Comparison of ENCODE assay signal across 1 cellular context in the genomic region with DNA sequence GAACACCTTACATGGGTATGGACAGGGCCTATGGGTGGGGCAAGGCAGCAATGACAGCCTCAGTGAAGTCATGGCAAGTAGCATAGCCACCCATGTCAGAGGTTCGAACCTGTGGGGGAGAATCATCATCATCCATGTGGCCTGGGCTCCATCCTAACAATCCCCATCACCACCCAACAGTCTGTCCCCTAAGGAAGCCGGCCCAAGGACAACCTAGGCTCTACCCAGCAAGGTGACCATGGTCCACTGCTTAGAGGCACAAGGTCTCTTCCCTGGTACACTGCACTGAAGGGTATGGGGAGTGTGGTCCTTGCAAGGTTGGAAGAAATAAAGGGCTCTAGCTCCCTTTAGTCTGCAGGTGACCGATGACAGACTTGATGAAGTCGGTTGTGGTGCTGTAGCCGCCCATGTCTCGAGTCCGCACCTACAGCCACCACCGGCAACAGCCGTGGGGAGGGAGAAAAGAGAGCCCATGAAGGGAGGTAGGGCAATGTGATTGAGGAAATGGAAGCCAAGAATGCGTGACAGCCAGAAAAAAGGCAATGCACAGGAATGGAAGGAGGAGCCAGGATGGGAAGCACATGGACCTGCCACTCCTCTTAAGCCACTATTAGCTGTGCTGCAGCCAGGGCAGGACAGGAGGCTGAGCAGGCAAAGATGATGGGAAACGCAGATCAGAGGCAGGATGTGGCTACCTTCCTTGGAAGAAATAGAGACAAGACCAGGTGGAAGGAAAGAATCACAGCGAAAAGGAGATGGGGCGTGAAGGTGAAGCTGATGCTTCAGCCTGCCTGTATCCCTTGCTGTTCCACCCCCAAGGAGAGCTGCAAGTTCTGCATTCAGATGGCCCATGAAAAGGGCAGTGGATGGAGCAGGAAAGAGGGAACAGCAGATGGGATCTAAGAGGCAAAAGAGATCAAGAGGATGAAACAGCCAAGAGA.
TF ChIP-seq lines count a peak whose summit lies in the region.

No MANE protein-coding gene starts in this region.

TF ChIP-seq in GM12878, 131 proteins besides CTCF, POLR2A, EP300 and RAD21:
- TF ChIP-seq POLR2AphosphoS5 (IDR thresholded peaks at IDR 0.05; ENCODE audit: low read length), result peak; percentile 75
- no peak for TF ChIP-seq SMARCA5 (IDR thresholded peaks at IDR 0.05)
- peak; percentile 81; the same call in 1 of the 2 replicates for TF ChIP-seq ZBED1 (IDR thresholded peaks at IDR 0.05; ENCODE audit: borderline replicate concordance)
- TF ChIP-seq IKZF1 (conservative IDR thresholded peaks at IDR 0.05), result no peak
- TF ChIP-seq, protein P1, sequence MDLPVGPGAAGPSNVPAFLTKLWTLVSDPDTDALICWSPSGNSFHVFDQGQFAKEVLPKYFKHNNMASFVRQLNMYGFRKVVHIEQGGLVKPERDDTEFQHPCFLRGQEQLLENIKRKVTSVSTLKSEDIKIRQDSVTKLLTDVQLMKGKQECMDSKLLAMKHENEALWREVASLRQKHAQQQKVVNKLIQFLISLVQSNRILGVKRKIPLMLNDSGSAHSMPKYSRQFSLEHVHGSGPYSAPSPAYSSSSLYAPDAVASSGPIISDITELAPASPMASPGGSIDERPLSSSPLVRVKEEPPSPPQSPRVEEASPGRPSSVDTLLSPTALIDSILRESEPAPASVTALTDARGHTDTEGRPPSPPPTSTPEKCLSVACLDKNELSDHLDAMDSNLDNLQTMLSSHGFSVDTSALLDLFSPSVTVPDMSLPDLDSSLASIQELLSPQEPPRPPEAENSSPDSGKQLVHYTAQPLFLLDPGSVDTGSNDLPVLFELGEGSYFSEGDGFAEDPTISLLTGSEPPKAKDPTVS (IDR thresholded peaks at IDR 0.05; ENCODE audit: low read depth, low read length), result no peak
- no peak for TF ChIP-seq FOXK2 (IDR thresholded peaks at IDR 0.05)
- TF ChIP-seq MTA3 (IDR thresholded peaks at IDR 0.05; ENCODE audit: borderline replicate concordance, low read length), result peak; percentile 87; the same call in 1 of the 2 replicates
- TF ChIP-seq, protein P2, sequence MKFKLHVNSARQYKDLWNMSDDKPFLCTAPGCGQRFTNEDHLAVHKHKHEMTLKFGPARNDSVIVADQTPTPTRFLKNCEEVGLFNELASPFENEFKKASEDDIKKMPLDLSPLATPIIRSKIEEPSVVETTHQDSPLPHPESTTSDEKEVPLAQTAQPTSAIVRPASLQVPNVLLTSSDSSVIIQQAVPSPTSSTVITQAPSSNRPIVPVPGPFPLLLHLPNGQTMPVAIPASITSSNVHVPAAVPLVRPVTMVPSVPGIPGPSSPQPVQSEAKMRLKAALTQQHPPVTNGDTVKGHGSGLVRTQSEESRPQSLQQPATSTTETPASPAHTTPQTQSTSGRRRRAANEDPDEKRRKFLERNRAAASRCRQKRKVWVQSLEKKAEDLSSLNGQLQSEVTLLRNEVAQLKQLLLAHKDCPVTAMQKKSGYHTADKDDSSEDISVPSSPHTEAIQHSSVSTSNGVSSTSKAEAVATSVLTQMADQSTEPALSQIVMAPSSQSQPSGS (IDR thresholded peaks at IDR 0.05; ENCODE audit: low read length), result no peak
- TF ChIP-seq FOXM1 (IDR thresholded peaks at IDR 0.05; ENCODE audit: low read depth, low read length), result peak; percentile 22; the same call in 1 of the 2 replicates
- peak; percentile 74; the same call in 1 of the 2 replicates for TF ChIP-seq SMAD5 (IDR thresholded peaks at IDR 0.05; ENCODE audit: low read depth)
- peak; percentile 77 for TF ChIP-seq PML (IDR thresholded peaks at IDR 0.05; ENCODE audit: low read length)
- TF ChIP-seq POU2F2 (IDR thresholded peaks at IDR 0.05; ENCODE audit: borderline replicate concordance, low read depth, low read length), result peak; percentile 21; the same call in 1 of the 3 replicates
- peak; percentile 50; the same call in 1 of the 2 replicates for TF ChIP-seq POLR2AphosphoS2 (IDR thresholded peaks at IDR 0.05; ENCODE audit: low read depth, low read length)
